2 cellular contexts compared by ENCODE assay signal in genomic region chr7:38950309-38950708, GRCh38.
A peak's percentile ranks its signal among the peaks of the same experiment; 100 is the strongest.
TF ChIP-seq lines count a peak whose summit lies in the region.

No MANE protein-coding gene starts in this region.

TF ChIP-seq in IMR-90, 13 proteins besides CTCF, POLR2A, EP300 and RAD21:
- TF ChIP-seq MXI1 (IDR thresholded peaks at IDR 0.05; ENCODE audit: borderline replicate concordance, low read depth, low read length) (no peak), MAZ (IDR thresholded peaks at IDR 0.05; ENCODE audit: borderline replicate concordance, low read depth, low read length) (no peak), SMC3 (IDR thresholded peaks at IDR 0.05; ENCODE audit: low read depth, low read length) (no peak), MAFK (IDR thresholded peaks at IDR 0.05; ENCODE audit: low read depth, low read length) (peak; percentile 93), FOS (IDR thresholded peaks at IDR 0.05; ENCODE audit: low read depth, low read length) (no peak), BHLHE40 (IDR thresholded peaks at IDR 0.05; ENCODE audit: low read depth, low read length) (no peak), NFE2L2 (IDR thresholded peaks at IDR 0.05; ENCODE audit: low read depth, low read length) (peak; percentile 98), CHD1 (IDR thresholded peaks at IDR 0.05; ENCODE audit: low read depth, low read length) (no peak), CEBPB (IDR thresholded peaks at IDR 0.05; ENCODE audit: low read depth, low read length) (no peak), ELK1 (IDR thresholded peaks at IDR 0.05; ENCODE audit: borderline replicate concordance, low read depth, low read length) (no peak), USF2 (IDR thresholded peaks at IDR 0.05; ENCODE audit: low read depth, low read length) (no peak), RCOR1 (IDR thresholded peaks at IDR 0.05; ENCODE audit: insufficient replicate concordance, low read length) (no peak), RFX5 (IDR thresholded peaks at IDR 0.05; ENCODE audit: low read depth, low read length) (no peak)

TF ChIP-seq in SK-N-SH, 30 proteins besides CTCF, POLR2A, EP300 and RAD21 (continued from another document):
- TF ChIP-seq GATA2 (CRISPR knock-in tag; IDR thresholded peaks at IDR 0.05) (no peak), POLR2AphosphoS5 (IDR thresholded peaks at IDR 0.05; ENCODE audit: low read depth, low read length) (no peak), ELF1 (IDR thresholded peaks at IDR 0.05) (no peak), CHD2 (IDR thresholded peaks at IDR 0.05; ENCODE audit: low read length, partially characterized antibody) (no peak), YY1 (IDR thresholded peaks at IDR 0.05; ENCODE audit: low read depth) (no peak), NRF1 (IDR thresholded peaks at IDR 0.05; ENCODE audit: low read depth, low read length) (no peak), EZH2phosphoT487 (IDR thresholded peaks at IDR 0.05; ENCODE audit: borderline replicate concordance, low read depth) (no peak), FOXM1 (IDR thresholded peaks at IDR 0.05; ENCODE audit: low read depth) (no peak), PBX3 (IDR thresholded peaks at IDR 0.05) (no peak), RXRA (IDR thresholded peaks at IDR 0.05; ENCODE audit: borderline replicate concordance, low read depth) (no peak), REST (IDR thresholded peaks at IDR 0.05; ENCODE audit: low read depth, low read length) (no peak)
